Comparison of ENCODE assay signal across 15 cellular contexts in the genomic region with DNA sequence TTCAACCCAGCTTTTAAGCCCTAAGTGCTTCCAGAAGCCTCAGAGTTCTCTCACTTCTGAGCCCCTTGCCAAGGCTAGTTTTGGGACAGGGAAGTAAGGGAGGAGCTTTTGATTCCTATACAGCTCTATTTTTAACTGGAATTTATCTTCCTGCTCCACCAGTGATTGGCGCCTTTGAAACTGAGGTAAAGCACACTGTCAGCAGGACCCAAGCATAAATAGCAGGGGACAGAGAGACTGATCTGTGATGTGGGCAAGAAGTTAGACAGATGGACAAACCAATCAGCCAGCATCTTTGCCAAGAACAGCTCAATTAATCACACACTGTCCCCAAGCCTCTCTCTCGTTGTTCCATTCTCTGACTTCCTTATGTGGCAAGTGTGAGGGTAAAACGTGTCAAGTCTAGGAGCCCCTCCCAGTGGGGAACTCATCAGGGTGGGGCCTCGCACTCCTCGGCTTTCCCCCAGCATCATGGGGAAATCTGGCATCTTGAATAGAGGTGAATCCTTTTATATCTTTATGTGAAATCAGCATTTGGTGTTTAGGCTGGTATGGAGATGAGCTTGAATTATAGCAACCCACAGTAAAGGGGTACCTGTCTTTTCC. TPM values are rescaled to one million over a fixed set of nuclear protein-coding genes. Genes with fewer than 3 reads are reported as not detected.
DNase-seq lines count a peak whose midpoint lies in the region; ATAC-seq and TF ChIP-seq lines count a peak whose summit lies in the region.
"Had no signal": no experiment of that assay in that cellular context is flagged by ENCODE, and none has a peak within 500 bp of the region (broad histone marks: within the 10 kb centered on the region; RNA-seq: fewer than 3 reads in every experiment).

No MANE protein-coding gene starts in this region.

- peak overlapping the region; percentile 57 for H3K27ac Mint-ChIP-seq in nephron progenitor cell
- H3K27ac Mint-ChIP-seq: WTC11 had no signal

- peaks cover 92 to 100% (median 100%) of the 10 kb centered on the region in 11 experiments for H4K20me1 ChIP-seq in BLaER1 treated with 17β-estradiol and CSF1 and Interleukin-3, amounts not matched to agents 10 nM and 100 nM

- no peak overlapping the region for H3K4me3 Mint-ChIP-seq in nephron progenitor cell
- H3K4me3 Mint-ChIP-seq: WTC11 had no signal

- peaks cover 55 to 98% (median 85%) of the 10 kb centered on the region in 10 experiments for H3K4me1 ChIP-seq in BLaER1 treated with 17β-estradiol and CSF1 and Interleukin-3, amounts not matched to agents 10 nM and 100 nM

- peak overlapping the region in 4 of 11 experiments; percentile 0 to 55 (median 8); a peak in 5 of 22 replicates for H3K4me2 ChIP-seq in BLaER1 treated with 17β-estradiol and CSF1 and Interleukin-3, amounts not matched to agents 10 nM and 100 nM

- no peaks in the 10 kb centered on the region for H3K36me3 Mint-ChIP-seq in nephron progenitor cell (ENCODE audit: low read depth)
- H3K36me3 Mint-ChIP-seq: WTC11 had no signal

- peak overlapping the region in 5 of 11 experiments; percentile 8 to 64 (median 22); a peak in 4 of 22 replicates for H3K9ac ChIP-seq in BLaER1 treated with 17β-estradiol and CSF1 and Interleukin-3, amounts not matched to agents 10 nM and 100 nM

- TF ChIP-seq CTCF in nephron progenitor cell (IDR thresholded peaks at IDR 0.05) = no peak

- no peaks in the 10 kb centered on the region for H3K9me3 ChIP-seq in BLaER1 treated with 17β-estradiol and CSF1 and Interleukin-3, amounts not matched to agents 10 nM and 100 nM (replicated peaks in 1 of 11)
- H3K9me3 ChIP-seq: adrenal gland, tibial nerve had no signal

- intact Hi-C loops in Right ventricle myocardium superior (cut with DNase I) = no loop called here

- peaks cover 89 to 100% (median 100%) of the 10 kb centered on the region in 11 experiments for H3K36me3 ChIP-seq in BLaER1 treated with 17β-estradiol and CSF1 and Interleukin-3, amounts not matched to agents 10 nM and 100 nM
- H3K36me3 ChIP-seq: adrenal gland, tibial nerve had no signal

- no peak for DNase-seq in Right ventricle myocardium superior
- no peak for DNase-seq in nephron progenitor cell
- DNase-seq in activated effector memory CD4-positive, alpha-beta T cell treated with Interleukin-2 at 50 U/mL for 16 hours = no peak
- DNase-seq in NCI-H345 (lab: John Stamatoyannopoulos, UW) = no peak
- DNase-seq: adrenal gland, DMS153, MV-4-11, NCI-H2107 had no signal

- H3K27me3 Mint-ChIP-seq in nephron progenitor cell (ENCODE audit: low read depth, poor library complexity) = peaks cover 4% of the 10 kb centered on the region

- H3K9me3 Mint-ChIP-seq in nephron progenitor cell = no peaks in the 10 kb centered on the region
- H3K9me3 Mint-ChIP-seq: WTC11 had no signal

- H3K4me1 Mint-ChIP-seq in nephron progenitor cell = peaks cover 47% of the 10 kb centered on the region

- no peaks in the 10 kb centered on the region for H3K27me3 ChIP-seq in BLaER1 treated with 17β-estradiol and CSF1 and Interleukin-3, amounts not matched to agents 10 nM and 100 nM
- H3K27me3 ChIP-seq: adrenal gland, tibial nerve had no signal

- H3K27ac ChIP-seq in BLaER1 treated with 17β-estradiol and CSF1 and Interleukin-3, amounts not matched to agents 10 nM and 100 nM = peak overlapping the region in 8 of 11 experiments; percentile 0 to 48 (median 20); a peak in 9 of 22 replicates

- no peak overlapping the region for H3K4me3 ChIP-seq in BLaER1 treated with 17β-estradiol and CSF1 and Interleukin-3, amounts not matched to agents 10 nM and 100 nM
- H3K4me3 ChIP-seq: adrenal gland, tibial nerve had no signal

- ATAC-seq in HG02610 (IDR thresholded peaks at IDR 0.05; ENCODE audit: unreplicated experiment) = peak; percentile 26
- peak; percentile 75 for ATAC-seq in Right ventricle myocardium superior (ENCODE audit: poor library complexity)
- ATAC-seq in GM21423 (IDR thresholded peaks at IDR 0.05; ENCODE audit: unreplicated experiment) = no peak
- no peak for ATAC-seq in GM19467 (IDR thresholded peaks at IDR 0.05; ENCODE audit: unreplicated experiment)
- ATAC-seq: WTC11 had no signal

RNA-seq across cellular contexts. Expression of a gene that starts 40.2 kb away (rescaled TPM):
- 34.4 TPM for total RNA-seq in Right ventricle myocardium superior

RNA-seq across cellular contexts. Expression of a gene that starts 51.6 kb away (rescaled TPM):
- total RNA-seq in Right ventricle myocardium superior = 42.9 TPM
- total RNA-seq: H4 had no signal

Comparison
In these comparisons a context has a peak if more than half of its experiments do, and no peak if none do; other contexts are left out.
1. ATAC-seq: peak in HG02610 (single experiment) and Right ventricle myocardium superior (single experiment); none in GM21423 (single experiment) and GM19467 (single experiment).